Comparison of ENCODE assay signal across 1 cellular context in genomic region chr7:7647495-7648036, GRCh38.
TF ChIP-seq lines count a peak whose summit lies in the region.

No MANE protein-coding gene starts in this region.

TF ChIP-seq in HepG2, 621 proteins besides CTCF, POLR2A, EP300 and RAD21 (continued from another document):
- TF ChIP-seq, protein P1, sequence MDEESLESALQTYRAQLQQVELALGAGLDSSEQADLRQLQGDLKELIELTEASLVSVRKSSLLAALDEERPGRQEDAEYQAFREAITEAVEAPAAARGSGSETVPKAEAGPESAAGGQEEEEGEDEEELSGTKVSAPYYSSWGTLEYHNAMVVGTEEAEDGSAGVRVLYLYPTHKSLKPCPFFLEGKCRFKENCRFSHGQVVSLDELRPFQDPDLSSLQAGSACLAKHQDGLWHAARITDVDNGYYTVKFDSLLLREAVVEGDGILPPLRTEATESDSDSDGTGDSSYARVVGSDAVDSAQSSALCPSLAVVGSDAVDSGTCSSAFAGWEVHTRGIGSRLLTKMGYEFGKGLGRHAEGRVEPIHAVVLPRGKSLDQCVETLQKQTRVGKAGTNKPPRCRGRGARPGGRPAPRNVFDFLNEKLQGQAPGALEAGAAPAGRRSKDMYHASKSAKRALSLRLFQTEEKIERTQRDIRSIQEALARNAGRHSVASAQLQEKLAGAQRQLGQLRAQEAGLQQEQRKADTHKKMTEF (CRISPR knock-in tag; IDR thresholded peaks at IDR 0.05): peak; percentile 25; the same call in 1 of the 2 replicates
- TF ChIP-seq ZNF605 (CRISPR knock-in tag; IDR thresholded peaks at IDR 0.05): no peak
- TF ChIP-seq, protein P2, sequence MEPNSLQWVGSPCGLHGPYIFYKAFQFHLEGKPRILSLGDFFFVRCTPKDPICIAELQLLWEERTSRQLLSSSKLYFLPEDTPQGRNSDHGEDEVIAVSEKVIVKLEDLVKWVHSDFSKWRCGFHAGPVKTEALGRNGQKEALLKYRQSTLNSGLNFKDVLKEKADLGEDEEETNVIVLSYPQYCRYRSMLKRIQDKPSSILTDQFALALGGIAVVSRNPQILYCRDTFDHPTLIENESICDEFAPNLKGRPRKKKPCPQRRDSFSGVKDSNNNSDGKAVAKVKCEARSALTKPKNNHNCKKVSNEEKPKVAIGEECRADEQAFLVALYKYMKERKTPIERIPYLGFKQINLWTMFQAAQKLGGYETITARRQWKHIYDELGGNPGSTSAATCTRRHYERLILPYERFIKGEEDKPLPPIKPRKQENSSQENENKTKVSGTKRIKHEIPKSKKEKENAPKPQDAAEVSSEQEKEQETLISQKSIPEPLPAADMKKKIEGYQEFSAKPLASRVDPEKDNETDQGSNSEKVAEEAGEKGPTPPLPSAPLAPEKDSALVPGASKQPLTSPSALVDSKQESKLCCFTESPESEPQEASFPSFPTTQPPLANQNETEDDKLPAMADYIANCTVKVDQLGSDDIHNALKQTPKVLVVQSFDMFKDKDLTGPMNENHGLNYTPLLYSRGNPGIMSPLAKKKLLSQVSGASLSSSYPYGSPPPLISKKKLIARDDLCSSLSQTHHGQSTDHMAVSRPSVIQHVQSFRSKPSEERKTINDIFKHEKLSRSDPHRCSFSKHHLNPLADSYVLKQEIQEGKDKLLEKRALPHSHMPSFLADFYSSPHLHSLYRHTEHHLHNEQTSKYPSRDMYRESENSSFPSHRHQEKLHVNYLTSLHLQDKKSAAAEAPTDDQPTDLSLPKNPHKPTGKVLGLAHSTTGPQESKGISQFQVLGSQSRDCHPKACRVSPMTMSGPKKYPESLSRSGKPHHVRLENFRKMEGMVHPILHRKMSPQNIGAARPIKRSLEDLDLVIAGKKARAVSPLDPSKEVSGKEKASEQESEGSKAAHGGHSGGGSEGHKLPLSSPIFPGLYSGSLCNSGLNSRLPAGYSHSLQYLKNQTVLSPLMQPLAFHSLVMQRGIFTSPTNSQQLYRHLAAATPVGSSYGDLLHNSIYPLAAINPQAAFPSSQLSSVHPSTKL (CRISPR knock-in tag; IDR thresholded peaks at IDR 0.05): peak; percentile 56
